ENCODE assay signal across 23 cellular contexts in the genomic region with DNA sequence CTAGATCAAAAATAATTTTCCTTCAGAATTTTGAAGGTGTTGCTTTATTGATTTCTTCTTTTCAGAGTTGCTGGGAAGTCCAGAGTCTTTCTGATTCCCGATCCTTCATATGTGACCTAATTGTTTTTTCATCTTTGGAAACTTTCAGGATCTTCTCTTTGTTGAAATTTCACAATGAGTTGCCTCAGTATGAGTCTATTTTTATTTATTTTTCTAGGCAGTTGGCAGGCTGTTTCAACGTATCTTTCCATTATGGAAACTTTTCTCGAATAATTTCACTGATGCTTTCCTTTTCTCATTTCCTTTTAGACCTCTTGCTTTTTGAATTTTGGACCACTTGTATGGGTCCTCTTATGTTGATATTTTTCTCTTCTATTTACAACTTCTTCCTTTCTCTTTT.
"Had no signal": no experiment of that assay in that cellular context is flagged by ENCODE, and none has a peak within 500 bp of the region (broad histone marks: within the 10 kb centered on the region; RNA-seq: fewer than 3 reads in every experiment).

No MANE protein-coding gene starts in this region.

- H3K4me1 Mint-ChIP-seq: activated CD4-positive, alpha-beta T cell treated with anti-CD3 and anti-CD28 coated beads for 36 hours; naive thymus-derived CD8-positive, alpha-beta T cell; neural crest cell had no signal

- FAIRE-seq: kidney, urothelium cell line had no signal

- H3K27me3 Mint-ChIP-seq: activated CD4-positive, alpha-beta T cell treated with anti-CD3 and anti-CD28 coated beads for 36 hours had no signal

- H3K36me3 Mint-ChIP-seq: activated naive CD8-positive, alpha-beta T cell; naive thymus-derived CD8-positive, alpha-beta T cell had no signal

- H3K4me3 Mint-ChIP-seq: activated CD4-positive, alpha-beta T cell treated with anti-CD3 and anti-CD28 coated beads for 36 hours; activated naive CD8-positive, alpha-beta T cell; activated T-cell treated with anti-CD3 and anti-CD28 coated beads, Interleukin-2, amount 50 U/mL, for 72 hours; naive thymus-derived CD8-positive, alpha-beta T cell; neural crest cell had no signal

- H3K9me3 Mint-ChIP-seq: neural crest cell had no signal

- H3K4me3 ChIP-seq: adrenal gland, body of pancreas, gastroesophageal sphincter, spleen, tibial nerve had no signal

- DNase-seq: activated CD4-positive, alpha-beta T cell treated with anti-CD3 and anti-CD28 coated beads for 36 hours; activated CD4-positive, alpha-beta T cell treated with anti-CD3 and anti-CD28 coated beads, Interleukin-2, amount 50 U/mL, for 4 hours; activated CD4-positive, CD25-positive, alpha-beta regulatory T cell; activated naive CD4-positive, alpha-beta T cell; activated T-cell treated with anti-CD3 and anti-CD28 coated beads for 4 hours; activated T-cell treated with anti-CD3 and anti-CD28 coated beads, Interleukin-2, amount 50 U/mL, for 72 hours; adrenal gland; aorta; body of pancreas; cortex of kidney; hippocampal formation; kidney; left colon; naive thymus-derived CD8-positive, alpha-beta T cell; nucleus accumbens; right cardiac atrium; spleen; stimulated activated naive CD4-positive, alpha-beta T cell treated with Interleukin-2 at 50 U/mL for 16 hours had no signal

- H3K27me3 ChIP-seq: adrenal gland, body of pancreas, gastroesophageal sphincter, spleen, tibial nerve had no signal

- H3K36me3 ChIP-seq: adrenal gland, gastroesophageal sphincter, spleen, tibial nerve had no signal

- H3K27ac Mint-ChIP-seq: activated CD4-positive, alpha-beta T cell treated with anti-CD3 and anti-CD28 coated beads for 36 hours; activated naive CD8-positive, alpha-beta T cell; activated T-cell treated with anti-CD3 and anti-CD28 coated beads, Interleukin-2, amount 50 U/mL, for 72 hours; naive thymus-derived CD8-positive, alpha-beta T cell had no signal

- H3K27ac ChIP-seq: adrenal gland, body of pancreas, gastroesophageal sphincter, spleen, tibial nerve had no signal

- H3K9me3 ChIP-seq: adrenal gland, body of pancreas, gastroesophageal sphincter, spleen, tibial nerve had no signal

- H3K4me1 ChIP-seq: adrenal gland, body of pancreas, spleen, tibial nerve had no signal
